In genomic region chr17:82217530-82218204, GRCh38 we compare ENCODE assay signal across 9 cellular contexts. TPM values are rescaled to one million over a fixed set of nuclear protein-coding genes. Genes with fewer than 3 reads are reported as not detected.
DNase-seq lines count a peak whose midpoint lies in the region; ATAC-seq and TF ChIP-seq lines count a peak whose summit lies in the region.
"Had no signal": no experiment of that assay in that cellular context is flagged by ENCODE, and none has a peak within 500 bp of the region (broad histone marks: within the 10 kb centered on the region; RNA-seq: fewer than 3 reads in every experiment).

No MANE protein-coding gene starts in this region.

- H3K4me3 ChIP-seq in AG10803 (ENCODE audit: low read length) (no peak overlapping the region), colonic mucosa (no peak overlapping the region), mucosa of stomach (ENCODE audit: low read length) (no peak overlapping the region)

- peaks cover 16% of the 10 kb centered on the region for H3K4me1 Mint-ChIP-seq in nephron progenitor cell

- H3K4me3 Mint-ChIP-seq in nephron progenitor cell: no peak overlapping the region

- peak overlapping the region; percentile 73 for H3K27ac ChIP-seq in colonic mucosa
- H3K27ac ChIP-seq: VCaP had no signal

- intact Hi-C loops in colonic mucosa (cut with DNase I): no loop called here

- DNase-seq in AG10803 (ENCODE audit: low read depth) (peak; percentile 95), NCI-H460 (ENCODE audit: extremely low read depth, low read depth) (peak; percentile 81), colonic mucosa (no peak), nephron progenitor cell (no peak)

- H3K27ac Mint-ChIP-seq in nephron progenitor cell: no peak overlapping the region

- H3K4me1 ChIP-seq in colonic mucosa (peaks cover 9% of the 10 kb centered on the region), mucosa of stomach (ENCODE audit: control insufficient read depth, insufficient read depth, low read length) (peaks cover 30% of the 10 kb centered on the region)

- no peak for TF ChIP-seq CTCF in AG10803 (conservative IDR thresholded peaks at IDR 0.05; ENCODE audit: low read length)
- TF ChIP-seq CTCF in colonic mucosa (IDR thresholded peaks at IDR 0.05): no peak
- TF ChIP-seq CTCF in nephron progenitor cell (IDR thresholded peaks at IDR 0.05): no peak

- H3K9ac ChIP-seq in colonic mucosa (ENCODE audit: low read depth in 2 of 2, low read length in 2 of 2): peak overlapping the region; percentile 42 to 56
- peak overlapping the region; percentile 26 for H3K9ac ChIP-seq in mucosa of stomach (ENCODE audit: low read length)

- no peaks in the 10 kb centered on the region for H3K9me3 ChIP-seq in colonic mucosa
- H3K9me3 ChIP-seq in mucosa of stomach (ENCODE audit: control insufficient read depth, low read length): no peaks in the 10 kb centered on the region

- H3K9me3 Mint-ChIP-seq in nephron progenitor cell: no peaks in the 10 kb centered on the region

- ATAC-seq in HG03439 (IDR thresholded peaks at IDR 0.05; ENCODE audit: unreplicated experiment): no peak
- ATAC-seq in HG03432 (IDR thresholded peaks at IDR 0.05; ENCODE audit: unreplicated experiment): no peak
- ATAC-seq in GM21529 (IDR thresholded peaks at IDR 0.05; ENCODE audit: unreplicated experiment): no peak

- peaks cover 7% of the 10 kb centered on the region for H3K27me3 Mint-ChIP-seq in nephron progenitor cell (ENCODE audit: low read depth, poor library complexity)

- no peaks in the 10 kb centered on the region for H3K36me3 Mint-ChIP-seq in nephron progenitor cell (ENCODE audit: low read depth)

- H3K27me3 ChIP-seq in colonic mucosa (no peaks in the 10 kb centered on the region), mucosa of stomach (ENCODE audit: control insufficient read depth, insufficient read depth, low read length) (no peaks in the 10 kb centered on the region)

- H3K36me3 ChIP-seq in colonic mucosa (no peaks in the 10 kb centered on the region), mucosa of stomach (ENCODE audit: control insufficient read depth, insufficient read depth, low read length) (no peaks in the 10 kb centered on the region)

RNA-seq across cellular contexts. Expression of gene CCDC57, which starts 5.0 kb away (rescaled TPM):
- total RNA-seq in NCI-H460 (2014; rRNA removed; shearing (Covaris generic)): 21.2 and 21.3 TPM in 2 replicates
- polyA plus RNA-seq in NCI-H460 (2014; cell fraction: nucleus; rRNA removed): 96.6 and 103 TPM in 2 replicates
- 10 to 100 TPM; 24.5 to 46.1 TPM for total RNA-seq in colonic mucosa

RNA-seq across cellular contexts. Expression of gene SLC16A3, which starts 11.2 kb away (rescaled TPM):
- total RNA-seq in NCI-H460 (2014; rRNA removed; shearing (Covaris generic)): 217 and 220 TPM in 2 replicates
- 654 and 769 TPM in 2 replicates for polyA plus RNA-seq in NCI-H460 (2014; cell fraction: nucleus; rRNA removed)
- total RNA-seq in colonic mucosa: 100 to 1,000 TPM; 148 to 298 TPM

RNA-seq across cellular contexts. Expression of gene CSNK1D, which starts 55.8 kb away (rescaled TPM):
- total RNA-seq in NCI-H460 (2014; rRNA removed; shearing (Covaris generic)): 26.6 and 31.6 TPM in 2 replicates
- 56.2 and 79.0 TPM in 2 replicates for polyA plus RNA-seq in NCI-H460 (2014; cell fraction: nucleus; rRNA removed)
- 100 to 1,000 TPM; 136 to 138 TPM for total RNA-seq in colonic mucosa

Comparison
In these comparisons a context has a peak if more than half of its experiments do, and no peak if none do; other contexts are left out.
1. DNase-seq: peak in AG10803 (single experiment) and NCI-H460 (single experiment); none in colonic mucosa (single experiment) and nephron progenitor cell (single experiment).